In the genomic region with DNA sequence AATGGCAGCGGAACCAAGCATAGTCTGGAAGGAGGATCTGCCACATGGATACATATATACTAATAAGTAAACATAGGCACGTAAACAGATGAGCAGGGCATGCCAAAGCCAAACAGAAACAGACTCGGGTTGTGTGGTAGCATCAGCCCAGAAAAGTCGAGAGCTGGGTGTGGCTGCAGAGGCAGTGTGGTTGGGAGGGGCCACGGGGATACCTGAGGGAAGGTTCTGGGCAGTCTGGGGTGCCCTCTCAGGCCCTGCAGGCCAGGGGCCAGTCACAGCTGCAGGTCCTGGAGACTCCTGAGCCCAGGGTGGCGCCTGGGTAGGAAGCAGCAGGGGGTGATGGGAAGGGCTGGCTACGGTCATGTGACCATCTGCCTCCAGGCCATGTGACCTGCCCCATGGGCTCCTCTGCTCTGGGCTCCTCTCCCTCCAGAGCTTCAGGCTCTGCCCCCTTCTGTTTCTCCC, we compare ENCODE assay signal across 10 cellular contexts. TPM values are rescaled to one million over a fixed set of nuclear protein-coding genes. Genes with fewer than 3 reads are reported as not detected.
DNase-seq lines count a peak whose midpoint lies in the region; ATAC-seq, FAIRE-seq and TF ChIP-seq lines count a peak whose summit lies in the region.
"Had no signal": no experiment of that assay in that cellular context is flagged by ENCODE, and none has a peak within 500 bp of the region (broad histone marks: within the 10 kb centered on the region; RNA-seq: fewer than 3 reads in every experiment).

No MANE protein-coding gene starts in this region.

- peaks cover 47% of the 10 kb centered on the region for H3K36me3 Mint-ChIP-seq in brain

- H3K4me1 ChIP-seq in osteoblast (ENCODE audit: insufficient read depth, low read length): peaks cover 19% of the 10 kb centered on the region

- H3K79me2 ChIP-seq in osteoblast (ENCODE audit: insufficient read depth, low read length): no peaks in the 10 kb centered on the region

- H3K4me1 Mint-ChIP-seq in brain: peaks cover 15% of the 10 kb centered on the region

- H3K27me3 ChIP-seq in osteoblast (ENCODE audit: insufficient read depth, low read length): no peaks in the 10 kb centered on the region

- no peaks in the 10 kb centered on the region for H3K9me3 Mint-ChIP-seq in brain

- no peaks in the 10 kb centered on the region for H4K20me1 ChIP-seq in osteoblast (ENCODE audit: insufficient read depth, low read length)

- no peaks in the 10 kb centered on the region for H3K27me3 Mint-ChIP-seq in brain

- H2AFZ ChIP-seq in osteoblast (ENCODE audit: low read length): no peak overlapping the region

- H3K36me3 ChIP-seq in osteoblast (ENCODE audit: insufficient read depth, low read length): peaks cover 23% of the 10 kb centered on the region

- H3K27ac Mint-ChIP-seq in brain: peak overlapping the region in 4 of 5 experiments; percentile 20 to 70 (median 56)

- no peaks in the 10 kb centered on the region for H3K9me3 ChIP-seq in osteoblast (ENCODE audit: low read depth, low read length)

- H3K4me2 ChIP-seq in osteoblast (ENCODE audit: insufficient read depth, low read length): no peak overlapping the region

- DNase-seq in D721Med (ENCODE audit: insufficient read length, low spot score) (peak; percentile 32), NCI-H1694 (lab: John Stamatoyannopoulos, UW) (peak; percentile 38), osteoblast (ENCODE audit: insufficient read length, low spot score, missing footprints) (peak; percentile 73), ureter (ENCODE audit: low spot score) (no peak), globus pallidus (ENCODE audit: low spot score) (no peak), dedifferentiated amniotic fluid mesenchymal stem cell (ENCODE audit: extremely low spot score) (no peak)
- DNase-seq: cerebellar nuclear complex, GF-D8 had no signal

- H3K27ac ChIP-seq in osteoblast (ENCODE audit: low read depth, low read length): no peak overlapping the region

- ATAC-seq in HG03139 (IDR thresholded peaks at IDR 0.05; ENCODE audit: unreplicated experiment): no peak

- no peak overlapping the region for H3K4me3 ChIP-seq in osteoblast (ENCODE audit: insufficient read depth, low read length)

- no peak for FAIRE-seq in D721Med (lab: Jason Lieb, UNC)

- no peak for TF ChIP-seq CTCF in D721Med (IDR thresholded peaks at IDR 0.05; ENCODE audit: insufficient read depth, missing control alignments)
- no peak for TF ChIP-seq CTCF in brain (conservative IDR thresholded peaks at IDR 0.05)
- TF ChIP-seq CTCF in osteoblast (IDR thresholded peaks at IDR 0.05; ENCODE audit: extremely low read depth, low read depth, low read length): no peak

- H3K4me3 Mint-ChIP-seq in brain: no peak overlapping the region

RNA-seq across cellular contexts. Expression of a gene that starts 42.8 kb away (rescaled TPM):
- 33.6 TPM for polyA plus RNA-seq in brain (ENCODE audit: insufficient read depth, low read depth, low replicate concordance)
- total RNA-seq in osteoblast (46.9 and 52.5 TPM in 2 replicates), ureter (39.0 TPM)

Comparison
In these comparisons a context has a peak if more than half of its experiments do, and no peak if none do; other contexts are left out.
1. DNase-seq: peak in D721Med (single experiment), NCI-H1694 (single experiment) and osteoblast (single experiment); none in ureter (single experiment), globus pallidus (single experiment) and dedifferentiated amniotic fluid mesenchymal stem cell (single experiment).